Comparison of ENCODE assay signal across 21 cellular contexts in the genomic region with DNA sequence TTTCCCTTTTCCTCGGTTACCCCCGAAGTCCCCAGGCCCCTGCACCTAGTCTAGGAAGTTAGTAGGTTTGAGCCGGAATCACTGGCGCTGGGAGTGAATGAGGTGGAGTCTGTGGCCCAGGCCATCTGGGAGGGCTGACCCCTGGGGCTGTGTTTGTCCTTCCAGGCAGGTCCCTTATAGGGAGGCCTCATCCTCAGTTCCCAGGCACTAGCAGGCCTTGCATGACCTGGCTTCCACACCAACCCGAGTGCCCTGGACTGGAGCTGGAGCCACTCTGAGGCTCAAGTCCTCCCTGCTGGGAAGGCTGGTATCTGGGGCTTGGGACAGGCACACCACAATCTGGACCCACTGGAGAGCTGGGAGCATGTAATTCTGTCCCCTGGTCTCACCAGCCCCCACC.
DNase-seq lines count a peak whose midpoint lies in the region; ATAC-seq, FAIRE-seq and TF ChIP-seq lines count a peak whose summit lies in the region.
"Had no signal": no experiment of that assay in that cellular context is flagged by ENCODE, and none has a peak within 500 bp of the region (broad histone marks: within the 10 kb centered on the region; RNA-seq: fewer than 3 reads in every experiment).

No MANE protein-coding gene starts in this region.

- no peak overlapping the region for H3K23ac ChIP-seq in neuronal stem cell (ENCODE audit: low read depth, low read length, poor library complexity)

- H3K18ac ChIP-seq in neuronal stem cell (ENCODE audit: low read length) = peak overlapping the region; percentile 15

- intact Hi-C loops in natural killer cell (cut with micrococcal nuclease) (no loop called here), ascending aorta (cut with DNase I) (loop anchor here (5.0 kb wide), 1 partner anchor 123 kb away; no protein-coding TSS in a partner anchor)

- no peak overlapping the region for H2BK120ac ChIP-seq in neuronal stem cell (ENCODE audit: low read depth, low read length)

- H3K27me3 Mint-ChIP-seq in natural killer cell treated with Interleukin-12 subunit alpha and Interleukin-12 subunit beta and Interleukin-15 and Interleukin-18, amount 100 ng/mL, for 72 hours = no peaks in the 10 kb centered on the region
- no peaks in the 10 kb centered on the region for H3K27me3 Mint-ChIP-seq in natural killer cell (ENCODE audit: low read depth in 2 of 2)
- H3K27me3 Mint-ChIP-seq: B cell had no signal

- no peak overlapping the region for H3K27ac Mint-ChIP-seq in natural killer cell treated with Interleukin-12 subunit alpha and Interleukin-12 subunit beta and Interleukin-15 and Interleukin-18, amount 100 ng/mL, for 72 hours
- H3K27ac Mint-ChIP-seq in natural killer cell = no peak overlapping the region
- H3K27ac Mint-ChIP-seq: B cell; CD8-positive, alpha-beta T cell; HFFc6 had no signal

- H3K4me1 ChIP-seq in ascending aorta = peaks cover 3 to 30% of the 10 kb centered on the region in 2 donors
- no peaks in the 10 kb centered on the region for H3K4me1 ChIP-seq in neuronal stem cell (ENCODE audit: control insufficient read depth in 2 of 2, insufficient read depth in 1 of 2, low read depth in 1 of 2, low read length in 2 of 2)

- no peak overlapping the region for H3K9ac ChIP-seq in neuronal stem cell (ENCODE audit: low read depth, low read length, poor library complexity)

- no peak for TF ChIP-seq POLR2A in GM12891 (IDR thresholded peaks at IDR 0.05; ENCODE audit: low read depth, low read length)

- no peak overlapping the region for H4K8ac ChIP-seq in neuronal stem cell (ENCODE audit: low read depth, low read length)

- no peaks in the 10 kb centered on the region for H3K9me3 ChIP-seq in ascending aorta
- no peaks in the 10 kb centered on the region for H3K9me3 ChIP-seq in neuronal stem cell (replicated peaks in 1 of 2; ENCODE audit: control insufficient read depth in 2 of 2, insufficient read depth in 1 of 2, low read depth in 1 of 2, low read length in 2 of 2)

- H2BK12ac ChIP-seq in neuronal stem cell (ENCODE audit: low read length) = no peak overlapping the region

- H3K27ac ChIP-seq in ascending aorta (peak overlapping the region; percentile 8 to 73), neuronal stem cell (replicated peaks; ENCODE audit: low read length) (no peak overlapping the region)
- H3K27ac ChIP-seq: HL-60 had no signal

- ATAC-seq in natural killer cell treated with Interleukin-12 subunit alpha and Interleukin-12 subunit beta and Interleukin-15 and Interleukin-18, amount 100 ng/mL, for 72 hours = no peak
- ATAC-seq in natural killer cell (no peak), GM21381 (IDR thresholded peaks at IDR 0.05; ENCODE audit: unreplicated experiment) (no peak)
- ATAC-seq: CD8-positive, alpha-beta T cell had no signal

- H2AK5ac ChIP-seq in neuronal stem cell (ENCODE audit: low read depth, low read length) = peak overlapping the region; percentile 84

- peaks cover 0 to 2% of the 10 kb centered on the region in 2 donors for H3K4me1 Mint-ChIP-seq in natural killer cell treated with Interleukin-12 subunit alpha and Interleukin-12 subunit beta and Interleukin-15 and Interleukin-18, amount 100 ng/mL, for 72 hours (ENCODE audit: low read depth in 2 of 2)
- H3K4me1 Mint-ChIP-seq in natural killer cell = no peaks in the 10 kb centered on the region
- H3K4me1 Mint-ChIP-seq: B cell, CD14-positive monocyte had no signal

- H4K91ac ChIP-seq in neuronal stem cell (ENCODE audit: low read depth, low read length, poor library complexity) = no peak overlapping the region

- H3K4me3 ChIP-seq in ascending aorta (no peak overlapping the region), neuronal stem cell (ENCODE audit: low read length in 2 of 2) (no peak overlapping the region)

- DNase-seq in natural killer cell treated with Interleukin-12 subunit alpha and Interleukin-12 subunit beta and Interleukin-15 and Interleukin-18, amount 100 ng/mL, for 72 hours (ENCODE audit: low spot score) = peak; percentile 50
- DNase-seq in natural killer cell = no peak
- no peak for DNase-seq in ascending aorta (ENCODE audit: low spot score in 2 of 2)
- DNase-seq in neuronal stem cell (ENCODE audit: low spot score) = no peak
- DNase-seq in SW480 (ENCODE audit: low spot score) = no peak
- DNase-seq in GM12891 (ENCODE audit: insufficient read length, low spot score) = no peak
- DNase-seq: CD8-positive, alpha-beta T cell; COR-L47; DMS153; DMS79 treated with DMSO at 0.1 percent for 48 hours; EL; HCEC 1CT; HFFc6 had no signal

- H3K9me3 Mint-ChIP-seq in natural killer cell treated with Interleukin-12 subunit alpha and Interleukin-12 subunit beta and Interleukin-15 and Interleukin-18, amount 100 ng/mL, for 72 hours = no peaks in the 10 kb centered on the region
- H3K9me3 Mint-ChIP-seq in natural killer cell = no peaks in the 10 kb centered on the region
- H3K9me3 Mint-ChIP-seq: CD8-positive, alpha-beta T cell; HFFc6 had no signal

- no peak overlapping the region for H3K14ac ChIP-seq in neuronal stem cell (ENCODE audit: low read length)

- FAIRE-seq in GM12891 (lab: Jason Lieb, UNC) = no peak
- FAIRE-seq: A204.1, D721Med, G401.6, GM12892 had no signal

- H3K36me3 Mint-ChIP-seq in natural killer cell treated with Interleukin-12 subunit alpha and Interleukin-12 subunit beta and Interleukin-15 and Interleukin-18, amount 100 ng/mL, for 72 hours = no peaks in the 10 kb centered on the region
- no peaks in the 10 kb centered on the region for H3K36me3 Mint-ChIP-seq in natural killer cell
- H3K36me3 Mint-ChIP-seq: CD8-positive, alpha-beta T cell had no signal

- H2BK5ac ChIP-seq in neuronal stem cell (ENCODE audit: low read length) = no peak overlapping the region

- TF ChIP-seq CTCF in natural killer cell (IDR thresholded peaks at IDR 0.05) = no peak
- TF ChIP-seq CTCF in ascending aorta (IDR thresholded peaks at IDR 0.05) = no peak

- no peak overlapping the region for H3K4ac ChIP-seq in neuronal stem cell (ENCODE audit: low read length)

- H3K4me3 Mint-ChIP-seq in natural killer cell treated with Interleukin-12 subunit alpha and Interleukin-12 subunit beta and Interleukin-15 and Interleukin-18, amount 100 ng/mL, for 72 hours = no peak overlapping the region
- H3K4me3 Mint-ChIP-seq in natural killer cell = no peak overlapping the region
- H3K4me3 Mint-ChIP-seq: B cell; CD14-positive monocyte; CD8-positive, alpha-beta T cell; HFFc6 had no signal

- no peaks in the 10 kb centered on the region for H3K27me3 ChIP-seq in ascending aorta
- no peaks in the 10 kb centered on the region for H3K27me3 ChIP-seq in neuronal stem cell (ENCODE audit: control insufficient read depth in 3 of 3, insufficient read depth in 3 of 3, low read depth in 1 of 3, low read length in 3 of 3)

- H2BK15ac ChIP-seq in neuronal stem cell (ENCODE audit: low read length) = no peak overlapping the region

- no peaks in the 10 kb centered on the region for H3K79me1 ChIP-seq in neuronal stem cell (ENCODE audit: low read depth, low read length)

- WGBS in neuronal stem cell (ENCODE audit: extremely low coverage in 2 of 2, insufficient read length in 2 of 2, insufficient replicate concordance in 1 of 2), 2 donors = no CpG with 5 or more reads among the region's 5 CpGs

- H2AFZ ChIP-seq in neuronal stem cell (ENCODE audit: low read length) = no peak overlapping the region

- no peak overlapping the region for H3K4me2 ChIP-seq in neuronal stem cell (ENCODE audit: insufficient read depth, low read length, poor library complexity, severe bottlenecking)

- H3K36me3 ChIP-seq in ascending aorta = no peaks in the 10 kb centered on the region
- no peaks in the 10 kb centered on the region for H3K36me3 ChIP-seq in neuronal stem cell (replicated peaks in 1 of 2; ENCODE audit: control insufficient read depth in 2 of 2, insufficient read depth in 2 of 2, low read length in 2 of 2)

TF ChIP-seq in GM12891, 5 proteins besides CTCF, POLR2A, EP300 and RAD21:
- no peak for TF ChIP-seq SPI1 (IDR thresholded peaks at IDR 0.05; ENCODE audit: low read depth, low read length)
- no peak for TF ChIP-seq POU2F2 (IDR thresholded peaks at IDR 0.05; ENCODE audit: low read depth, low read length)
- TF ChIP-seq TAF1 (IDR thresholded peaks at IDR 0.05; ENCODE audit: low read depth, low read length) = no peak
- no peak for TF ChIP-seq PAX5 (IDR thresholded peaks at IDR 0.05; ENCODE audit: insufficient read depth, low read length, severe bottlenecking)
- TF ChIP-seq POLR2AphosphoS5 (IDR thresholded peaks at IDR 0.05; ENCODE audit: low read depth, low read length) = no peak
